ENCODE assay signal across 19 cellular contexts in the genomic region with DNA sequence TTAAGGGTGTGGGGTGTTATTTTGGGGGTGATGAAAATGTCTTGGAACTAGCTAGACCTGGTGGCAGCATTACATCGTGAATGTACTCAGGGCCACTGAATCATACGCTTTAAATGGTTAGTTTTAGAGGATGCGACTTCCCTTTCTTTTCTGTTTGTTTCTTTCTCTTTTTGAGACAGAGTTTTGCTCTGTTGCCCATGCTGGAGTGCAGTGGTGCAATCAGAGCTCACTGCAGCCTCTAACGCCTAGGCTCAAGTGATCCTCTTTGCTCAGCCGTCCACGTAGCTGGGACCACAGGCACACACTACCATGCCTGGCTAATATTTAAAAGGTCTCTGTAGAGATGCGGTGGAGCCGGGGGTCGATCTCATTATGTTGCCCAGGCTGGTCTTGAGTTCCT. TPM values are rescaled to one million over a fixed set of nuclear protein-coding genes. Genes with fewer than 3 reads are reported as not detected.
DNase-seq lines count a peak whose midpoint lies in the region; ATAC-seq, FAIRE-seq and TF ChIP-seq lines count a peak whose summit lies in the region.
"Had no signal": no experiment of that assay in that cellular context is flagged by ENCODE, and none has a peak within 500 bp of the region (broad histone marks: within the 10 kb centered on the region; RNA-seq: fewer than 3 reads in every experiment).

No MANE protein-coding gene starts in this region.

- no peaks in the 10 kb centered on the region for H3K4me1 ChIP-seq in kidney (ENCODE audit: control insufficient read depth in 1 of 2, insufficient read depth in 1 of 2, low read depth in 1 of 2, low read length in 2 of 2)
- H3K4me1 ChIP-seq: SJSA1 had no signal

- H3K4me3 Mint-ChIP-seq in WTC11: no peak overlapping the region
- H3K4me3 Mint-ChIP-seq: CD8-positive, alpha-beta memory T cell had no signal

- no peak overlapping the region for H3K4me3 ChIP-seq in kidney (ENCODE audit: low read length in 2 of 2)
- H3K4me3 ChIP-seq: SJSA1 had no signal

- no peak for FAIRE-seq in kidney (lab: Jason Lieb, UNC)
- FAIRE-seq: D721Med had no signal

- no peaks in the 10 kb centered on the region for H3K36me3 Mint-ChIP-seq in WTC11
- H3K36me3 Mint-ChIP-seq: CD8-positive, alpha-beta memory T cell had no signal

- H3K9me3 ChIP-seq in kidney (ENCODE audit: control insufficient read depth in 1 of 2, low read length in 2 of 2): no peaks in the 10 kb centered on the region
- H3K9me3 ChIP-seq: SJSA1 had no signal

- H3K27ac ChIP-seq in kidney (ENCODE audit: low read depth in 2 of 2, low read length in 2 of 2): no peak overlapping the region
- H3K27ac ChIP-seq: SJSA1 had no signal

- no peaks in the 10 kb centered on the region for H3K36me3 ChIP-seq in kidney (ENCODE audit: control insufficient read depth in 1 of 2, insufficient read depth in 2 of 2, low read length in 2 of 2)
- H3K36me3 ChIP-seq: SJSA1 had no signal

- intact Hi-C loops in kidney (cut with DNase I): no loop called here

- H3K4me1 Mint-ChIP-seq in WTC11: peaks cover 39% of the 10 kb centered on the region

- DNase-seq in SIG-M5 treated with dmso at 0.1 percent for 504 hours (lab: John Stamatoyannopoulos, UW; ENCODE audit: unreplicated experiment) (peak; percentile 36), SIG-M5 (lab: John Stamatoyannopoulos, UW) (no peak), MV-4-11 (lab: John Stamatoyannopoulos, UW) (peak; percentile 67), kidney (peak; percentile 38), Kasumi-1 (lab: John Stamatoyannopoulos, UW) (no peak), WTC11 (ENCODE audit: low spot score) (no peak)
- DNase-seq: CD8-positive, alpha-beta memory T cell; GOT3; NCI-H1417; NCI-H187; NCI-H2107; NCI-H226; NCI-H524 had no signal

- peaks cover 18% of the 10 kb centered on the region for H3K27me3 Mint-ChIP-seq in WTC11 (ENCODE audit: low read depth)

- ATAC-seq in WTC11 (no peak), GM18519 (IDR thresholded peaks at IDR 0.05; ENCODE audit: low FRiP score, unreplicated experiment) (no peak)

- H3K9me3 Mint-ChIP-seq in WTC11: no peaks in the 10 kb centered on the region
- H3K9me3 Mint-ChIP-seq: CD8-positive, alpha-beta memory T cell had no signal

- CTCF ChIA-PET in WTC11 (lab: Charles Lee): no interaction called here

- no peak for TF ChIP-seq CTCF in kidney (IDR thresholded peaks at IDR 0.05; ENCODE audit: borderline replicate concordance, extremely low read depth, insufficient read depth)
- no peak for TF ChIP-seq CTCF in WTC11 (IDR thresholded peaks at IDR 0.05)

- no peak overlapping the region for H3K27ac Mint-ChIP-seq in WTC11

- H3K9ac ChIP-seq in kidney (ENCODE audit: low read length in 2 of 2): no peak overlapping the region

- POLR2A ChIA-PET in WTC11 (lab: Charles Lee): no interaction called here

TF ChIP-seq in WTC11, 78 proteins besides CTCF, POLR2A, EP300 and RAD21:
- no peak for TF ChIP-seq GABPB1 (CRISPR knock-in tag; IDR thresholded peaks at IDR 0.05)
- no peak for TF ChIP-seq ZNF232 (CRISPR knock-in tag; IDR thresholded peaks at IDR 0.05)
- TF ChIP-seq ATF2 (CRISPR knock-in tag; IDR thresholded peaks at IDR 0.05; ENCODE audit: borderline replicate concordance, low read depth): no peak
- no peak for TF ChIP-seq SOX15 (CRISPR knock-in tag; IDR thresholded peaks at IDR 0.05)
- TF ChIP-seq, protein P1, sequence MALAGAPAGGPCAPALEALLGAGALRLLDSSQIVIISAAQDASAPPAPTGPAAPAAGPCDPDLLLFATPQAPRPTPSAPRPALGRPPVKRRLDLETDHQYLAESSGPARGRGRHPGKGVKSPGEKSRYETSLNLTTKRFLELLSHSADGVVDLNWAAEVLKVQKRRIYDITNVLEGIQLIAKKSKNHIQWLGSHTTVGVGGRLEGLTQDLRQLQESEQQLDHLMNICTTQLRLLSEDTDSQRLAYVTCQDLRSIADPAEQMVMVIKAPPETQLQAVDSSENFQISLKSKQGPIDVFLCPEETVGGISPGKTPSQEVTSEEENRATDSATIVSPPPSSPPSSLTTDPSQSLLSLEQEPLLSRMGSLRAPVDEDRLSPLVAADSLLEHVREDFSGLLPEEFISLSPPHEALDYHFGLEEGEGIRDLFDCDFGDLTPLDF (CRISPR knock-in tag; IDR thresholded peaks at IDR 0.05): no peak
- TF ChIP-seq, protein P2, sequence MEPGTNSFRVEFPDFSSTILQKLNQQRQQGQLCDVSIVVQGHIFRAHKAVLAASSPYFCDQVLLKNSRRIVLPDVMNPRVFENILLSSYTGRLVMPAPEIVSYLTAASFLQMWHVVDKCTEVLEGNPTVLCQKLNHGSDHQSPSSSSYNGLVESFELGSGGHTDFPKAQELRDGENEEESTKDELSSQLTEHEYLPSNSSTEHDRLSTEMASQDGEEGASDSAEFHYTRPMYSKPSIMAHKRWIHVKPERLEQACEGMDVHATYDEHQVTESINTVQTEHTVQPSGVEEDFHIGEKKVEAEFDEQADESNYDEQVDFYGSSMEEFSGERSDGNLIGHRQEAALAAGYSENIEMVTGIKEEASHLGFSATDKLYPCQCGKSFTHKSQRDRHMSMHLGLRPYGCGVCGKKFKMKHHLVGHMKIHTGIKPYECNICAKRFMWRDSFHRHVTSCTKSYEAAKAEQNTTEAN (CRISPR knock-in tag; IDR thresholded peaks at IDR 0.05): no peak

RNA-seq across cellular contexts. Expression of gene MIAT, which starts 5.5 kb away (rescaled TPM):
- total RNA-seq in kidney (6.8 TPM), WTC11 (2021) (50.7 to 61.6 TPM (median 58.2 TPM) in 3 replicates)
- 0.04 TPM for polyA plus RNA-seq in kidney (ENCODE audit: insufficient read depth, low read depth, low replicate concordance)

RNA-seq across cellular contexts. Expression of gene CRYBA4, which starts 30.1 kb away (rescaled TPM):
- 0.41 TPM for total RNA-seq in kidney
- polyA plus RNA-seq in kidney (ENCODE audit: insufficient read depth, low read depth, low replicate concordance): not detected
- total RNA-seq in WTC11 (2021): 0.53 to 1.1 TPM (median 0.81 TPM) in 3 replicates
- total RNA-seq: A172; CD8-positive, alpha-beta memory T cell; G401; SJSA1 had no signal
- polyA plus RNA-seq: BJ; CD8-positive, alpha-beta memory T cell had no signal

RNA-seq across cellular contexts. Expression of gene CRYBB1, which starts 34.0 kb away (rescaled TPM):
- total RNA-seq in kidney (1.7 TPM), WTC11 (2021) (4.0 to 5.1 TPM (median 4.6 TPM) in 3 replicates)
- 0.54 TPM for polyA plus RNA-seq in kidney (ENCODE audit: insufficient read depth, low read depth, low replicate concordance)
- total RNA-seq: A172; CD8-positive, alpha-beta memory T cell; G401; SJSA1 had no signal
- polyA plus RNA-seq: BJ; CD8-positive, alpha-beta memory T cell had no signal

Comparison
In these comparisons a context has a peak if more than half of its experiments do, and no peak if none do; other contexts are left out.
1. DNase-seq: peak in SIG-M5 treated with dmso at 0.1 percent for 504 hours (single experiment), MV-4-11 (single experiment) and kidney (single experiment); none in SIG-M5 (single experiment), Kasumi-1 (0 of 2) and WTC11 (single experiment).